10 cellular contexts compared by ENCODE assay signal in genomic region chr9:116713266-116713665, GRCh38.
"Had no signal": no experiment of that assay in that cellular context is flagged by ENCODE, and none has a peak within 500 bp of the region (broad histone marks: within the 10 kb centered on the region; RNA-seq: fewer than 3 reads in every experiment).

No MANE protein-coding gene starts in this region.

- FAIRE-seq: frontal cortex had no signal

- H3K4me3 Mint-ChIP-seq: activated naive CD4-positive, alpha-beta T cell treated with anti-CD3 and anti-CD28 coated beads, Interleukin-2, amount 10 ng/mL, durations not matched to agents 7 days and 5 days; mesothelial cell of epicardium; neural crest cell had no signal

- H3K9me3 Mint-ChIP-seq: activated naive CD4-positive, alpha-beta T cell treated with anti-CD3 and anti-CD28 coated beads, Interleukin-2, amount 10 ng/mL, durations not matched to agents 7 days and 5 days; activated T-helper 2 cell treated with anti-CD3 and anti-CD28 coated beads, Interferon-gamma antibody, Interleukin-2, Interleukin-4, amounts not matched to agents 10 μg/mL and 5 μg/mL and 100 μg/mL, durations not matched to agents 14 hours and 24 hours and 36 hours; mesothelial cell of epicardium; neural crest cell had no signal

- DNase-seq: activated naive CD4-positive, alpha-beta T cell treated with anti-CD3 and anti-CD28 coated beads, Interleukin-2, amount 10 ng/mL, durations not matched to agents 7 days and 5 days; cortex of kidney; effector CD8-positive, alpha-beta T cell; heart left ventricle; stimulated activated CD4-positive, alpha-beta T cell treated with anti-CD3 and anti-CD28 coated beads, Interleukin-2, amount 100 ng/mL, for 48 hours; stimulated activated naive CD4-positive, alpha-beta T cell treated with Interleukin-2 at 50 U/mL for 16 hours had no signal

- H3K36me3 Mint-ChIP-seq: activated naive CD4-positive, alpha-beta T cell treated with anti-CD3 and anti-CD28 coated beads, Interleukin-2, amount 10 ng/mL, durations not matched to agents 7 days and 5 days; mesothelial cell of epicardium had no signal

- ATAC-seq: heart left ventricle had no signal

- H3K27ac Mint-ChIP-seq: activated naive CD4-positive, alpha-beta T cell treated with anti-CD3 and anti-CD28 coated beads, Interleukin-2, amount 10 ng/mL, durations not matched to agents 7 days and 5 days; activated T-helper 2 cell treated with anti-CD3 and anti-CD28 coated beads, Interferon-gamma antibody, Interleukin-2, Interleukin-4, amounts not matched to agents 10 μg/mL and 5 μg/mL and 100 μg/mL, durations not matched to agents 14 hours and 24 hours and 36 hours; mesothelial cell of epicardium had no signal
